In genomic region chr12:53365245-53365904, GRCh38 we compare ENCODE assay signal across 10 cellular contexts. TPM values are rescaled to one million over a fixed set of nuclear protein-coding genes. Genes with fewer than 3 reads are reported as not detected.
DNase-seq lines count a peak whose midpoint lies in the region; ATAC-seq and TF ChIP-seq lines count a peak whose summit lies in the region.
"Had no signal": no experiment of that assay in that cellular context is flagged by ENCODE, and none has a peak within 500 bp of the region (broad histone marks: within the 10 kb centered on the region; RNA-seq: fewer than 3 reads in every experiment).

No MANE protein-coding gene starts in this region.

- H3K36me3 Mint-ChIP-seq in Calu3 (ENCODE audit: insufficient read depth, unreplicated experiment), result no peaks in the 10 kb centered on the region

- H3K4me3 ChIP-seq in OCI-LY1 (ENCODE audit: low read depth, low read length, poor library complexity, severe bottlenecking) (no peak overlapping the region), epithelial cell of esophagus (ENCODE audit: low read length) (no peak overlapping the region), osteoblast (ENCODE audit: insufficient read depth, low read length) (no peak overlapping the region)

- H3K27ac ChIP-seq in OCI-LY1 (ENCODE audit: low read depth, low read length, poor library complexity, severe bottlenecking), result peak overlapping the region; percentile 66
- no peak overlapping the region for H3K27ac ChIP-seq in osteoblast (ENCODE audit: low read depth, low read length)

- H3K9me3 ChIP-seq in OCI-LY1 (ENCODE audit: low read length), result no peaks in the 10 kb centered on the region
- H3K9me3 ChIP-seq in osteoblast (ENCODE audit: low read depth, low read length), result no peaks in the 10 kb centered on the region

- no TSS peak for BruUV-seq in Calu3 (replicated peaks; lab: Mats Ljungman, UMichigan)

- H3K4me3 Mint-ChIP-seq in Calu3 (ENCODE audit: low read depth, unreplicated experiment), result no peak overlapping the region

- H4K20me1 ChIP-seq in OCI-LY1 (ENCODE audit: insufficient read depth, low read length), result no peaks in the 10 kb centered on the region
- H4K20me1 ChIP-seq in osteoblast (ENCODE audit: insufficient read depth, low read length), result no peaks in the 10 kb centered on the region

- CTCF ChIA-PET in Calu3 (lab: Charles Lee), result interaction anchor here (0.6 kb wide), 1 partner anchor 124 kb away, joined by 4 read pairs; no protein-coding TSS in a partner anchor

- no peak for ATAC-seq in HG02798 (IDR thresholded peaks at IDR 0.05; ENCODE audit: poor library complexity, unreplicated experiment)

- intact Hi-C loops in Calu3 (cut with micrococcal nuclease; ENCODE audit: unreplicated experiment), result no loop called here

- no peaks in the 10 kb centered on the region for H3K9me2 ChIP-seq in OCI-LY1 (ENCODE audit: low read depth, low read length)

- H3K4me2 ChIP-seq in OCI-LY1 (ENCODE audit: low read length) (no peak overlapping the region), osteoblast (ENCODE audit: insufficient read depth, low read length) (no peak overlapping the region)

- H3K27me3 ChIP-seq in OCI-LY1 (ENCODE audit: insufficient read depth, low read length), result no peaks in the 10 kb centered on the region
- no peaks in the 10 kb centered on the region for H3K27me3 ChIP-seq in osteoblast (ENCODE audit: insufficient read depth, low read length)

- H3K27me3 Mint-ChIP-seq in Calu3 (ENCODE audit: unreplicated experiment), result no peaks in the 10 kb centered on the region

- H2AFZ ChIP-seq in OCI-LY1 (ENCODE audit: low read length) (no peak overlapping the region), osteoblast (ENCODE audit: low read length) (peak overlapping the region; percentile 78)

- H3F3A ChIP-seq in OCI-LY1 (ENCODE audit: insufficient read depth, low read length), result no peaks in the 10 kb centered on the region

- H3K4me1 ChIP-seq in OCI-LY1 (ENCODE audit: insufficient read depth, low read length, severe bottlenecking), result peaks cover 14% of the 10 kb centered on the region
- H3K4me1 ChIP-seq in osteoblast (ENCODE audit: insufficient read depth, low read length), result peaks cover 9% of the 10 kb centered on the region

- DNase-seq in Calu3 (no peak), epithelial cell of esophagus (ENCODE audit: low read depth) (peak; percentile 55), osteoblast (ENCODE audit: insufficient read length, low spot score, missing footprints) (peak; percentile 82), UCSD-AML1 (lab: John Stamatoyannopoulos, UW; ENCODE audit: unreplicated experiment) (no peak), GM19240 (ENCODE audit: insufficient read length, low spot score) (no peak), SW480 (ENCODE audit: low spot score) (no peak)
- DNase-seq: NCI-H510A treated with DMSO at 0.1 percent for 48 hours had no signal

- no peak for TF ChIP-seq CTCF in Calu3 (IDR thresholded peaks at IDR 0.05; ENCODE audit: unreplicated experiment)
- TF ChIP-seq CTCF in OCI-LY1 (IDR thresholded peaks at IDR 0.05; ENCODE audit: low read length), result no peak
- no peak for TF ChIP-seq CTCF in epithelial cell of esophagus (IDR thresholded peaks at IDR 0.05; ENCODE audit: insufficient read depth, low read depth, low read length, missing control alignments)
- no peak for TF ChIP-seq CTCF in osteoblast (IDR thresholded peaks at IDR 0.05; ENCODE audit: extremely low read depth, low read depth, low read length)

- H3K9me3 Mint-ChIP-seq in Calu3 (ENCODE audit: low read depth, unreplicated experiment), result no peaks in the 10 kb centered on the region

- H3K36me3 ChIP-seq in OCI-LY1 (ENCODE audit: insufficient read depth, low read length) (no peaks in the 10 kb centered on the region), osteoblast (ENCODE audit: insufficient read depth, low read length) (no peaks in the 10 kb centered on the region)

- H3K79me2 ChIP-seq in OCI-LY1 (ENCODE audit: insufficient read depth, low read length) (no peaks in the 10 kb centered on the region), osteoblast (ENCODE audit: insufficient read depth, low read length) (no peaks in the 10 kb centered on the region)

- H3K4me1 Mint-ChIP-seq in Calu3 (ENCODE audit: low read depth, unreplicated experiment), result peaks cover 16% of the 10 kb centered on the region

- H3K9ac ChIP-seq in OCI-LY1 (ENCODE audit: low read length), result no peak overlapping the region

- H3K27ac Mint-ChIP-seq in Calu3 (ENCODE audit: unreplicated experiment), result peak overlapping the region; percentile 33

RNA-seq across cellular contexts. Expression of gene SP1, which starts 14.6 kb away (rescaled TPM):
- total RNA-seq in Calu3 (2022) (52.5 and 58.0 TPM in 2 replicates), osteoblast (50.3 and 56.0 TPM in 2 replicates)

RNA-seq across cellular contexts. Expression of gene SP7, which starts 29.2 kb away (rescaled TPM):
- total RNA-seq in Calu3 (2022) (not detected in 2 replicates), osteoblast (not detected in 2 replicates)
- total RNA-seq: subcutaneous adipose tissue had no signal

RNA-seq across cellular contexts. Expression of gene AAAS, which starts 44.0 kb away (rescaled TPM):
- total RNA-seq in Calu3 (2022) (31.0 and 33.6 TPM in 2 replicates), osteoblast (37.4 and 39.8 TPM in 2 replicates)

RNA-seq across cellular contexts. Expression of gene AMHR2, which starts 58.3 kb away (rescaled TPM):
- total RNA-seq in Calu3 (2022) (not detected in 2 replicates), osteoblast (not detected in 2 replicates)

Comparison
In these comparisons a context has a peak if more than half of its experiments do, and no peak if none do; other contexts are left out.
1. DNase-seq: peak in epithelial cell of esophagus (single experiment) and osteoblast (single experiment); none in Calu3 (single experiment), UCSD-AML1 (single experiment), GM19240 (single experiment) and SW480 (single experiment).